20 cellular contexts compared by ENCODE assay signal in genomic region chr20:63086421-63087235, GRCh38.
DNase-seq lines count a peak whose midpoint lies in the region; ATAC-seq lines count a peak whose summit lies in the region.
"Had no signal": no experiment of that assay in that cellular context is flagged by ENCODE, and none has a peak within 500 bp of the region (broad histone marks: within the 10 kb centered on the region; RNA-seq: fewer than 3 reads in every experiment).

No MANE protein-coding gene starts in this region.

- POLR2A ChIA-PET in activated CD4-positive, alpha-beta memory T cell treated with anti-CD3 and anti-CD28 coated beads, Interleukin-2, amount 10 ng/mL, durations not matched to agents 7 days and 5 days (lab: Charles Lee), result no interaction called here

- H3K27ac Mint-ChIP-seq in activated CD8-positive, alpha-beta memory T cell treated with anti-CD3 and anti-CD28 coated beads, Interleukin-2, amount 10 ng/mL, durations not matched to agents 7 days and 5 days, result no peak overlapping the region
- no peak overlapping the region for H3K27ac Mint-ChIP-seq in T-helper 17 cell
- no peak overlapping the region for H3K27ac Mint-ChIP-seq in activated CD4-positive, alpha-beta memory T cell treated with anti-CD3 and anti-CD28 coated beads, Interleukin-2, amount 10 ng/mL, durations not matched to agents 7 days and 5 days
- H3K27ac Mint-ChIP-seq: activated naive CD4-positive, alpha-beta T cell treated with anti-CD3 and anti-CD28 coated beads, Interleukin-2, amount 50 U/mL, for 72 hours; dendritic cell treated with granulocyte-macrophage colony-stimulating factor and Interleukin-4, amounts not matched to agents 40 ng/mL and 50 ng/mL, for 4 days; HFFc6; T-helper 1 cell treated with Interleukin-12 subunit alpha and Interleukin-12 subunit beta and Interleukin-4 antibody, amounts not matched to agents 30 μg/mL and 1 μg/mL, for 36 hours had no signal

- H3K4me1 Mint-ChIP-seq in activated CD8-positive, alpha-beta memory T cell treated with anti-CD3 and anti-CD28 coated beads, Interleukin-2, amount 10 ng/mL, durations not matched to agents 7 days and 5 days, result no peaks in the 10 kb centered on the region
- no peaks in the 10 kb centered on the region for H3K4me1 Mint-ChIP-seq in T-helper 17 cell
- H3K4me1 Mint-ChIP-seq in activated CD4-positive, alpha-beta memory T cell treated with anti-CD3 and anti-CD28 coated beads, Interleukin-2, amount 10 ng/mL, durations not matched to agents 7 days and 5 days, result no peaks in the 10 kb centered on the region

- H3K4me3 Mint-ChIP-seq in activated CD8-positive, alpha-beta memory T cell treated with anti-CD3 and anti-CD28 coated beads, Interleukin-2, amount 10 ng/mL, durations not matched to agents 7 days and 5 days, result no peak overlapping the region
- no peak overlapping the region for H3K4me3 Mint-ChIP-seq in T-helper 17 cell
- H3K4me3 Mint-ChIP-seq in activated CD4-positive, alpha-beta memory T cell treated with anti-CD3 and anti-CD28 coated beads, Interleukin-2, amount 10 ng/mL, durations not matched to agents 7 days and 5 days, result no peak overlapping the region
- H3K4me3 Mint-ChIP-seq: brain; dendritic cell treated with granulocyte-macrophage colony-stimulating factor and Interleukin-4, amounts not matched to agents 40 ng/mL and 50 ng/mL, for 4 days; HFFc6; T-helper 1 cell treated with Interleukin-12 subunit alpha and Interleukin-12 subunit beta and Interleukin-4 antibody, amounts not matched to agents 30 μg/mL and 1 μg/mL, for 36 hours had no signal

- H3K9me3 Mint-ChIP-seq in activated CD8-positive, alpha-beta memory T cell treated with anti-CD3 and anti-CD28 coated beads, Interleukin-2, amount 10 ng/mL, durations not matched to agents 7 days and 5 days (ENCODE audit: low read depth), result no peaks in the 10 kb centered on the region
- H3K9me3 Mint-ChIP-seq in activated CD4-positive, alpha-beta memory T cell treated with anti-CD3 and anti-CD28 coated beads, Interleukin-2, amount 10 ng/mL, durations not matched to agents 7 days and 5 days, result no peaks in the 10 kb centered on the region
- H3K9me3 Mint-ChIP-seq: activated naive CD4-positive, alpha-beta T cell treated with anti-CD3 and anti-CD28 coated beads, Interleukin-2, amount 50 U/mL, for 72 hours; dendritic cell treated with granulocyte-macrophage colony-stimulating factor and Interleukin-4, amounts not matched to agents 40 ng/mL and 50 ng/mL, for 4 days; HFFc6; T-helper 1 cell treated with Interleukin-12 subunit alpha and Interleukin-12 subunit beta and Interleukin-4 antibody, amounts not matched to agents 30 μg/mL and 1 μg/mL, for 36 hours had no signal

- no peaks in the 10 kb centered on the region for H3K27me3 Mint-ChIP-seq in activated CD8-positive, alpha-beta memory T cell treated with anti-CD3 and anti-CD28 coated beads, Interleukin-2, amount 10 ng/mL, durations not matched to agents 7 days and 5 days
- peaks cover 41% of the 10 kb centered on the region for H3K27me3 Mint-ChIP-seq in T-helper 17 cell
- no peaks in the 10 kb centered on the region for H3K27me3 Mint-ChIP-seq in activated CD4-positive, alpha-beta memory T cell treated with anti-CD3 and anti-CD28 coated beads, Interleukin-2, amount 10 ng/mL, durations not matched to agents 7 days and 5 days

- peak; percentile 41 for DNase-seq in activated CD8-positive, alpha-beta memory T cell treated with anti-CD3 and anti-CD28 coated beads for 24 hours
- no peak for DNase-seq in activated CD8-positive, alpha-beta memory T cell treated with anti-CD3 and anti-CD28 coated beads, Interleukin-2, amount 10 ng/mL, durations not matched to agents 7 days and 5 days
- DNase-seq in T-helper 17 cell (peak in 2 of 3 donors; percentile 1 to 9), islet precursor cell (peak; percentile 40), sciatic nerve (ENCODE audit: low spot score) (peak; percentile 38), NCI-H2227 (lab: John Stamatoyannopoulos, UW; ENCODE audit: unreplicated experiment) (no peak)
- DNase-seq in activated CD4-positive, alpha-beta memory T cell treated with anti-CD3 and anti-CD28 coated beads, Interleukin-2, amount 10 ng/mL, durations not matched to agents 7 days and 5 days, result no peak
- DNase-seq: foreskin melanocyte, GF-D8, HFFc6, NCI-H1105, NCI-H526 treated with DMSO at 0.1 percent for 48 hours had no signal

- ATAC-seq in activated CD8-positive, alpha-beta memory T cell treated with anti-CD3 and anti-CD28 coated beads, Interleukin-2, amount 10 ng/mL, durations not matched to agents 7 days and 5 days, result no peak
- ATAC-seq in T-helper 17 cell (no peak), sciatic nerve (no peak), GM18861 (IDR thresholded peaks at IDR 0.05; ENCODE audit: unreplicated experiment) (no peak)
- ATAC-seq: activated naive CD4-positive, alpha-beta T cell treated with anti-CD3 and anti-CD28 coated beads, Interleukin-2, amount 50 U/mL, for 72 hours; GM12878; left colon had no signal

- intact Hi-C loops in sciatic nerve (cut with DNase I), result no loop called here

- H3K9me3 ChIP-seq in T-helper 17 cell (ENCODE audit: control insufficient read depth, low read length, poor library complexity, severe bottlenecking), result no peaks in the 10 kb centered on the region
- H3K9me3 ChIP-seq: thoracic aorta had no signal

- no peaks in the 10 kb centered on the region for H3K36me3 Mint-ChIP-seq in activated CD8-positive, alpha-beta memory T cell treated with anti-CD3 and anti-CD28 coated beads, Interleukin-2, amount 10 ng/mL, durations not matched to agents 7 days and 5 days
- H3K36me3 Mint-ChIP-seq in T-helper 17 cell (ENCODE audit: low read depth), result no peaks in the 10 kb centered on the region
- no peaks in the 10 kb centered on the region for H3K36me3 Mint-ChIP-seq in activated CD4-positive, alpha-beta memory T cell treated with anti-CD3 and anti-CD28 coated beads, Interleukin-2, amount 10 ng/mL, durations not matched to agents 7 days and 5 days (ENCODE audit: low read depth)
- H3K36me3 Mint-ChIP-seq: activated naive CD4-positive, alpha-beta T cell treated with anti-CD3 and anti-CD28 coated beads, Interleukin-2, amount 50 U/mL, for 72 hours; brain had no signal

- CTCF ChIA-PET in activated CD8-positive, alpha-beta memory T cell treated with anti-CD3 and anti-CD28 coated beads, Interleukin-2, amount 10 ng/mL, durations not matched to agents 7 days and 5 days (lab: Charles Lee), result no interaction called here
- CTCF ChIA-PET in activated CD4-positive, alpha-beta memory T cell treated with anti-CD3 and anti-CD28 coated beads, Interleukin-2, amount 10 ng/mL, durations not matched to agents 7 days and 5 days (lab: Charles Lee), result no interaction called here

Comparison
In these comparisons a context has a peak if more than half of its experiments do, and no peak if none do; other contexts are left out.
1. DNase-seq: peak in activated CD8-positive, alpha-beta memory T cell treated with anti-CD3 and anti-CD28 coated beads for 24 hours (single experiment), T-helper 17 cell (2 of 3), islet precursor cell (single experiment) and sciatic nerve (single experiment); none in activated CD8-positive, alpha-beta memory T cell treated with anti-CD3 and anti-CD28 coated beads, Interleukin-2, amount 10 ng/mL, durations not matched to agents 7 days and 5 days (single experiment), NCI-H2227 (single experiment) and activated CD4-positive, alpha-beta memory T cell treated with anti-CD3 and anti-CD28 coated beads, Interleukin-2, amount 10 ng/mL, durations not matched to agents 7 days and 5 days (single experiment).